1 cellular context compared by ENCODE assay signal in genomic region chr5:78640622-78641021, GRCh38.
TF ChIP-seq lines count a peak whose summit lies in the region.

No MANE protein-coding gene starts in this region.

TF ChIP-seq in GM12878, 131 proteins besides CTCF, POLR2A, EP300 and RAD21 (continued from another document):
- TF ChIP-seq RELB (IDR thresholded peaks at IDR 0.05; ENCODE audit: low read depth) (peak; percentile 31; the same call in 1 of the 2 replicates), LARP7 (IDR thresholded peaks at IDR 0.05) (no peak), USF1 (IDR thresholded peaks at IDR 0.05; ENCODE audit: borderline replicate concordance, extremely low read length, insufficient read depth, low read depth, low read length) (no peak), HDAC6 (IDR thresholded peaks at IDR 0.05; ENCODE audit: unreplicated experiment) (no peak), NBN (IDR thresholded peaks at IDR 0.05) (0 out of 2 replicates have a peak, but pooled peaks have one; percentile 47), STAT1 (conservative IDR thresholded peaks at IDR 0.05) (no peak), RUNX3 (IDR thresholded peaks at IDR 0.05; ENCODE audit: low read length) (no peak), MEF2B (IDR thresholded peaks at IDR 0.05; ENCODE audit: partially characterized antibody, poor library complexity, severe bottlenecking) (no peak), SIN3A (IDR thresholded peaks at IDR 0.05; ENCODE audit: low read depth, low read length) (no peak), E2F4 (IDR thresholded peaks at IDR 0.05; ENCODE audit: low read depth, low read length) (no peak), POU2F2 (IDR thresholded peaks at IDR 0.05; ENCODE audit: borderline replicate concordance, low read depth, low read length) (peak; percentile 44; the same call in 1 of the 3 replicates), TBL1XR1 (IDR thresholded peaks at IDR 0.05; ENCODE audit: low read depth, low read length) (no peak), KAT2A (conservative IDR thresholded peaks at IDR 0.05; ENCODE audit: control insufficient read depth, low read depth, low read length) (no peak), SPI1 (IDR thresholded peaks at IDR 0.05; ENCODE audit: borderline replicate concordance, insufficient read depth, low read depth, low read length) (no peak), CREB1 (IDR thresholded peaks at IDR 0.05; ENCODE audit: low read depth) (no peak), WRNIP1 (IDR thresholded peaks at IDR 0.05; ENCODE audit: borderline replicate concordance, low read depth, low read length) (no peak), TCF3 (IDR thresholded peaks at IDR 0.05; ENCODE audit: borderline replicate concordance, insufficient read depth, low read depth, low read length) (no peak), SMAD1 (IDR thresholded peaks at IDR 0.05; ENCODE audit: low read depth, partially characterized antibody) (no peak), JUNB (IDR thresholded peaks at IDR 0.05) (no peak), ZBED1 (IDR thresholded peaks at IDR 0.05; ENCODE audit: borderline replicate concordance) (no peak), IKZF2 (IDR thresholded peaks at IDR 0.05) (0 out of 4 replicates have a peak, but pooled peaks of 1 of the 2 experiments have one; percentile 41), GATAD2B (conservative IDR thresholded peaks at IDR 0.05; ENCODE audit: low read depth) (no peak), ASH2L (IDR thresholded peaks at IDR 0.05; ENCODE audit: borderline replicate concordance, low read depth) (no peak), SMARCA5 (IDR thresholded peaks at IDR 0.05) (no peak), ATF7 (IDR thresholded peaks at IDR 0.05; ENCODE audit: low read depth) (0 out of 2 replicates have a peak, but pooled peaks have one; percentile 20), TARDBP (IDR thresholded peaks at IDR 0.05; ENCODE audit: borderline replicate concordance) (no peak), ESRRA (IDR thresholded peaks at IDR 0.05; ENCODE audit: low read length) (no peak), BCLAF1 (IDR thresholded peaks at IDR 0.05) (no peak), DPF2 (IDR thresholded peaks at IDR 0.05) (no peak), POLR2AphosphoS5 (IDR thresholded peaks at IDR 0.05; ENCODE audit: low read length) (no peak), REST (IDR thresholded peaks at IDR 0.05; ENCODE audit: low read depth, low read length) (no peak), CHD2 (IDR thresholded peaks at IDR 0.05; ENCODE audit: borderline replicate concordance, low read depth, low read length) (no peak), BHLHE40 (IDR thresholded peaks at IDR 0.05; ENCODE audit: borderline replicate concordance in 1 of 2, low read depth in 2 of 2, low read length in 1 of 2) (peak; percentile 35 to 49; a peak in 2 of 4 replicates)
- TF ChIP-seq, protein P1, sequence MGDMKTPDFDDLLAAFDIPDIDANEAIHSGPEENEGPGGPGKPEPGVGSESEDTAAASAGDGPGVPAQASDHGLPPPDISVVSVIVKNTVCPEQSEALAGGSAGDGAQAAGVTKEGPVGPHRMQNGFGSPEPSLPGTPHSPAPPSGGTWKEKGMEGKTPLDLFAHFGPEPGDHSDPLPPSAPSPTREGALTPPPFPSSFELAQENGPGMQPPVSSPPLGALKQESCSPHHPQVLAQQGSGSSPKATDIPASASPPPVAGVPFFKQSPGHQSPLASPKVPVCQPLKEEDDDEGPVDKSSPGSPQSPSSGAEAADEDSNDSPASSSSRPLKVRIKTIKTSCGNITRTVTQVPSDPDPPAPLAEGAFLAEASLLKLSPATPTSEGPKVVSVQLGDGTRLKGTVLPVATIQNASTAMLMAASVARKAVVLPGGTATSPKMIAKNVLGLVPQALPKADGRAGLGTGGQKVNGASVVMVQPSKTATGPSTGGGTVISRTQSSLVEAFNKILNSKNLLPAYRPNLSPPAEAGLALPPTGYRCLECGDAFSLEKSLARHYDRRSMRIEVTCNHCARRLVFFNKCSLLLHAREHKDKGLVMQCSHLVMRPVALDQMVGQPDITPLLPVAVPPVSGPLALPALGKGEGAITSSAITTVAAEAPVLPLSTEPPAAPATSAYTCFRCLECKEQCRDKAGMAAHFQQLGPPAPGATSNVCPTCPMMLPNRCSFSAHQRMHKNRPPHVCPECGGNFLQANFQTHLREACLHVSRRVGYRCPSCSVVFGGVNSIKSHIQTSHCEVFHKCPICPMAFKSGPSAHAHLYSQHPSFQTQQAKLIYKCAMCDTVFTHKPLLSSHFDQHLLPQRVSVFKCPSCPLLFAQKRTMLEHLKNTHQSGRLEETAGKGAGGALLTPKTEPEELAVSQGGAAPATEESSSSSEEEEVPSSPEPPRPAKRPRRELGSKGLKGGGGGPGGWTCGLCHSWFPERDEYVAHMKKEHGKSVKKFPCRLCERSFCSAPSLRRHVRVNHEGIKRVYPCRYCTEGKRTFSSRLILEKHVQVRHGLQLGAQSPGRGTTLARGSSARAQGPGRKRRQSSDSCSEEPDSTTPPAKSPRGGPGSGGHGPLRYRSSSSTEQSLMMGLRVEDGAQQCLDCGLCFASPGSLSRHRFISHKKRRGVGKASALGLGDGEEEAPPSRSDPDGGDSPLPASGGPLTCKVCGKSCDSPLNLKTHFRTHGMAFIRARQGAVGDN (IDR thresholded peaks at IDR 0.05), result no peak
- TF ChIP-seq, protein P2, sequence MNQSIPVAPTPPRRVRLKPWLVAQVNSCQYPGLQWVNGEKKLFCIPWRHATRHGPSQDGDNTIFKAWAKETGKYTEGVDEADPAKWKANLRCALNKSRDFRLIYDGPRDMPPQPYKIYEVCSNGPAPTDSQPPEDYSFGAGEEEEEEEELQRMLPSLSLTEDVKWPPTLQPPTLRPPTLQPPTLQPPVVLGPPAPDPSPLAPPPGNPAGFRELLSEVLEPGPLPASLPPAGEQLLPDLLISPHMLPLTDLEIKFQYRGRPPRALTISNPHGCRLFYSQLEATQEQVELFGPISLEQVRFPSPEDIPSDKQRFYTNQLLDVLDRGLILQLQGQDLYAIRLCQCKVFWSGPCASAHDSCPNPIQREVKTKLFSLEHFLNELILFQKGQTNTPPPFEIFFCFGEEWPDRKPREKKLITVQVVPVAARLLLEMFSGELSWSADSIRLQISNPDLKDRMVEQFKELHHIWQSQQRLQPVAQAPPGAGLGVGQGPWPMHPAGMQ (IDR thresholded peaks at IDR 0.05; ENCODE audit: borderline replicate concordance), result no peak
- TF ChIP-seq, protein P3, sequence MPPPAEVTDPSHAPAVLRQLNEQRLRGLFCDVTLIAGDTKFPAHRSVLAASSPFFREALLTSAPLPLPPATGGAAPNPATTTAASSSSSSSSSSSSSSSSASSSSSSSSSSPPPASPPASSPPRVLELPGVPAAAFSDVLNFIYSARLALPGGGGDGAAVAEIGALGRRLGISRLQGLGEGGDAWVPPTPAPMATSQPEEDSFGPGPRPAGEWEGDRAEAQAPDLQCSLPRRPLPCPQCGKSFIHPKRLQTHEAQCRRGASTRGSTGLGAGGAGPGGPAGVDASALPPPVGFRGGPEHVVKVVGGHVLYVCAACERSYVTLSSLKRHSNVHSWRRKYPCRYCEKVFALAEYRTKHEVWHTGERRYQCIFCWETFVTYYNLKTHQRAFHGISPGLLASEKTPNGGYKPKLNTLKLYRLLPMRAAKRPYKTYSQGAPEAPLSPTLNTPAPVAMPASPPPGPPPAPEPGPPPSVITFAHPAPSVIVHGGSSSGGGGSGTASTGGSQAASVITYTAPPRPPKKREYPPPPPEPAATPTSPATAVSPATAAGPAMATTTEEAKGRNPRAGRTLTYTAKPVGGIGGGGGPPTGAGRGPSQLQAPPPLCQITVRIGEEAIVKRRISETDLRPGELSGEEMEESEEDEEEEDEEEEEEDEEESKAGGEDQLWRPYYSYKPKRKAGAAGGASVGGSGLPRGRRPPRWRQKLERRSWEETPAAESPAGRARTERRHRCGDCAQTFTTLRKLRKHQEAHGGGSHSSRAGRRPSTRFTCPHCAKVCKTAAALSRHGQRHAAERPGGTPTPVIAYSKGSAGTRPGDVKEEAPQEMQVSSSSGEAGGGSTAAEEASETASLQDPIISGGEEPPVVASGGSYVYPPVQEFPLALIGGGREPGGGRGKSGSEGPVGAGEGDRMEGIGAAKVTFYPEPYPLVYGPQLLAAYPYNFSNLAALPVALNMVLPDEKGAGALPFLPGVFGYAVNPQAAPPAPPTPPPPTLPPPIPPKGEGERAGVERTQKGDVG (CRISPR knock-in tag; IDR thresholded peaks at IDR 0.05), result no peak
- TF ChIP-seq, protein P4, sequence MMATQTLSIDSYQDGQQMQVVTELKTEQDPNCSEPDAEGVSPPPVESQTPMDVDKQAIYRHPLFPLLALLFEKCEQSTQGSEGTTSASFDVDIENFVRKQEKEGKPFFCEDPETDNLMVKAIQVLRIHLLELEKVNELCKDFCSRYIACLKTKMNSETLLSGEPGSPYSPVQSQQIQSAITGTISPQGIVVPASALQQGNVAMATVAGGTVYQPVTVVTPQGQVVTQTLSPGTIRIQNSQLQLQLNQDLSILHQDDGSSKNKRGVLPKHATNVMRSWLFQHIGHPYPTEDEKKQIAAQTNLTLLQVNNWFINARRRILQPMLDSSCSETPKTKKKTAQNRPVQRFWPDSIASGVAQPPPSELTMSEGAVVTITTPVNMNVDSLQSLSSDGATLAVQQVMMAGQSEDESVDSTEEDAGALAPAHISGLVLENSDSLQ (IDR thresholded peaks at IDR 0.05), result peak; percentile 61
